21 cellular contexts compared by ENCODE assay signal in the genomic region with DNA sequence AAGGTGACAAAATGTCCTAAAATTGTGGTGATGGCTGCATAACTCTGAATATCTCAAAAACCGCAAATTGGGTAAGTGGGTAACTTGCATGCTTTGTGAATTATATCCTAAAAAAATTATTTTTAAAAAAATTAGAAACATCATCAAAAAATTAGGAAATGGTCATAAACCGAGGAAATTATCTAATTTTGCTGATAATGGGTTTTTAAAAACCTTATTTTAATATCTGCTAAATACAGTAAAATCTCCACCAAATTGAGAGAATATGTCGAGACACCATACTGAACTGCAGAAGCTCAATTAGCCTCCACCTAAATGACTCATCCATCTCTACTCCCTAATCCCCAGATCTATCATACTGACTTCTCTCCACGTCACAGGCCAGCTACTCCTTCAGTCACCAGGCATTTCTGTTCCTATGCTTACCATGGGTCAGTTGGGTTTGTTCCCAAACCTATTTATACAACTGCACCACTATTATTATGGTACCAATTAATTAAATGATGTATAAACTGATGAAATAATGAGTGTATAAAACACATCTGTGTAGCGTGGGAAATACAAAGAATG. TPM values are rescaled to one million over a fixed set of nuclear protein-coding genes. Genes with fewer than 3 reads are reported as not detected.
DNase-seq lines count a peak whose midpoint lies in the region; ATAC-seq, FAIRE-seq and TF ChIP-seq lines count a peak whose summit lies in the region.
"Had no signal": no experiment of that assay in that cellular context is flagged by ENCODE, and none has a peak within 500 bp of the region (broad histone marks: within the 10 kb centered on the region; RNA-seq: fewer than 3 reads in every experiment).

No MANE protein-coding gene starts in this region.

- no peak for TF ChIP-seq POLR2A in HCT116 (IDR thresholded peaks at IDR 0.05; ENCODE audit: borderline replicate concordance, extremely low read depth, insufficient read depth, insufficient read length)

- H3K79me2 ChIP-seq in HCT116 (ENCODE audit: insufficient read depth, low read length): no peaks in the 10 kb centered on the region

- peaks cover 0 to 2% (median 0%) of the 10 kb centered on the region in 7 donors for H3K9me3 Mint-ChIP-seq in CD14-positive monocyte
- H3K9me3 Mint-ChIP-seq: activated CD4-positive, alpha-beta T cell treated with anti-CD3 and anti-CD28 coated beads, Interleukin-2, amount 10 ng/mL, durations not matched to agents 7 days and 5 days; activated T-cell treated with anti-CD3 and anti-CD28 coated beads, Interleukin-2, amount 50 U/mL, for 4 hours had no signal

- no peak overlapping the region for H3K4me2 ChIP-seq in HCT116 (ENCODE audit: low read length)
- H3K4me2 ChIP-seq: KMS-11 had no signal

- ATAC-seq in HCT116 (no peak), GM21360 (IDR thresholded peaks at IDR 0.05; ENCODE audit: unreplicated experiment) (no peak), HG03442 (IDR thresholded peaks at IDR 0.05; ENCODE audit: unreplicated experiment) (no peak)
- ATAC-seq: activated T-cell treated with anti-CD3 and anti-CD28 coated beads, Interleukin-2, amount 50 U/mL, for 4 hours had no signal

- FAIRE-seq in RCC 7860 (lab: Jason Lieb, UNC): peak; percentile 25
- FAIRE-seq: frontal cortex, GM18507 had no signal

- TF ChIP-seq RAD21 in HCT116 (IDR thresholded peaks at IDR 0.05; ENCODE audit: low read depth): no peak

- RAD21 ChIA-PET in HCT116 (lab: Charles Lee; ENCODE audit: low non-redundant PET in 1 of 2, low total read pairs in 2 of 2, uncharacterized antibody in 2 of 2, unreplicated experiment in 2 of 2): no interaction called here

- H3K27me3 Mint-ChIP-seq in CD14-positive monocyte (ENCODE audit: low read depth in 3 of 3): peaks cover 0 to 4% (median 0%) of the 10 kb centered on the region in 3 donors

- DNase-seq in HCT116 (ENCODE audit: low read depth, low spot score): no peak
- DNase-seq in RCC 7860 (ENCODE audit: low spot score): peak; percentile 34
- DNase-seq in epithelial cell of esophagus (ENCODE audit: low read depth): peak; percentile 83
- DNase-seq in skeletal muscle cell (ENCODE audit: low read depth): peak; percentile 69
- no peak for DNase-seq in CD14-positive monocyte (ENCODE audit: low spot score)
- no peak for DNase-seq in DMS153 treated with DMSO at 0.1 percent for 48 hours (lab: John Stamatoyannopoulos, UW; ENCODE audit: unreplicated experiment)
- DNase-seq: activated CD4-positive, alpha-beta T cell treated with anti-CD3 and anti-CD28 coated beads, Interleukin-2, amount 10 ng/mL, durations not matched to agents 7 days and 5 days; activated T-cell treated with anti-CD3 and anti-CD28 coated beads, Interleukin-2, amount 50 U/mL, for 4 hours; cortex of kidney; NCI-H146; NCI-H526; retina; Right ventricle myocardium superior; stimulated activated CD4-positive, alpha-beta T cell treated with anti-CD3 and anti-CD28 coated beads, Interleukin-2, amount 100 ng/mL, for 48 hours; T1000 had no signal

- intact Hi-C loops in HCT116 (cut with micrococcal nuclease): no loop called here
- intact Hi-C loops in CD14-positive monocyte (cut with micrococcal nuclease): no loop called here

- no peaks in the 10 kb centered on the region for H3K4me1 ChIP-seq in HCT116 (ENCODE audit: control insufficient read depth in 1 of 2, insufficient read depth in 2 of 2, low read length in 2 of 2)

- TF ChIP-seq CTCF in HCT116 (IDR thresholded peaks at IDR 0.05 in 2 of 3, conservative IDR thresholded peaks at IDR 0.05 in 1 of 3; ENCODE audit: borderline replicate concordance in 1 of 3, insufficient read depth in 1 of 3, low read depth in 2 of 3, low read length in 2 of 3): no peak
- no peak for TF ChIP-seq CTCF in epithelial cell of esophagus (IDR thresholded peaks at IDR 0.05; ENCODE audit: insufficient read depth, low read depth, low read length, missing control alignments)
- TF ChIP-seq CTCF in CD14-positive monocyte (IDR thresholded peaks at IDR 0.05): no peak

- H3K4me1 Mint-ChIP-seq in CD14-positive monocyte: no peaks in the 10 kb centered on the region
- H3K4me1 Mint-ChIP-seq: activated CD4-positive, alpha-beta T cell treated with anti-CD3 and anti-CD28 coated beads, Interleukin-2, amount 10 ng/mL, durations not matched to agents 7 days and 5 days; nephron had no signal

- POLR2A ChIA-PET in HCT116 (lab: Charles Lee): interaction anchor here (1.2 kb wide), 1 partner anchor 15 kb away, joined by 3 read pairs; no protein-coding TSS in a partner anchor

- CTCF ChIA-PET in HCT116 (lab: Charles Lee): no interaction called here

- no peak overlapping the region for H3K27ac ChIP-seq in HCT116 (ENCODE audit: low read depth, low read length)
- H3K27ac ChIP-seq: KMS-11 had no signal

- H3K36me3 Mint-ChIP-seq in CD14-positive monocyte: no peaks in the 10 kb centered on the region

- H3K4me3 Mint-ChIP-seq in CD14-positive monocyte: no peak overlapping the region
- H3K4me3 Mint-ChIP-seq: activated CD4-positive, alpha-beta T cell treated with anti-CD3 and anti-CD28 coated beads, Interleukin-2, amount 10 ng/mL, durations not matched to agents 7 days and 5 days; activated T-cell treated with anti-CD3 and anti-CD28 coated beads, Interleukin-2, amount 50 U/mL, for 4 hours; nephron had no signal

- no peaks in the 10 kb centered on the region for H4K20me1 ChIP-seq in HCT116 (ENCODE audit: insufficient read depth)

- no TSS peak for BruUV-seq in HCT116 (replicated peaks; lab: Mats Ljungman, UMichigan)

- H3K4me3 ChIP-seq in HCT116 (replicated peaks in 1 of 2; ENCODE audit: low read depth in 1 of 2, low read length in 2 of 2): no peak overlapping the region
- H3K4me3 ChIP-seq in epithelial cell of esophagus (ENCODE audit: low read length): no peak overlapping the region
- H3K4me3 ChIP-seq in skeletal muscle cell (ENCODE audit: low read depth, low read length): no peak overlapping the region

- no peak overlapping the region for H3K9ac ChIP-seq in HCT116 (ENCODE audit: low read length)
- H3K9ac ChIP-seq: KMS-11 had no signal

- no peak overlapping the region for H2AFZ ChIP-seq in HCT116 (ENCODE audit: low read depth, low read length, poor library complexity, severe bottlenecking)

- H3K27ac Mint-ChIP-seq in CD14-positive monocyte: no peak overlapping the region
- H3K27ac Mint-ChIP-seq: activated CD4-positive, alpha-beta T cell treated with anti-CD3 and anti-CD28 coated beads, Interleukin-2, amount 10 ng/mL, durations not matched to agents 7 days and 5 days; nephron had no signal

- H3K9me3 ChIP-seq in HCT116 (ENCODE audit: control insufficient read depth in 1 of 2, insufficient read depth in 1 of 2, low read depth in 1 of 2, low read length in 2 of 2): no peaks in the 10 kb centered on the region

- H3K27me3 ChIP-seq in HCT116 (ENCODE audit: insufficient read depth, low read length): no peaks in the 10 kb centered on the region

- H3K9me2 ChIP-seq in HCT116 (ENCODE audit: insufficient read depth): no peaks in the 10 kb centered on the region

- H3K36me3 ChIP-seq in HCT116 (ENCODE audit: control insufficient read depth in 1 of 2, insufficient read depth in 2 of 2, low read length in 2 of 2): no peaks in the 10 kb centered on the region

TF ChIP-seq in HCT116, 20 proteins besides CTCF, POLR2A, EP300 and RAD21:
- TF ChIP-seq FOSL1 (IDR thresholded peaks at IDR 0.05; ENCODE audit: low read depth) (peak; percentile 19; the same call in 1 of the 2 replicates), TCF7L2 (IDR thresholded peaks at IDR 0.05; ENCODE audit: borderline replicate concordance, extremely low read depth, insufficient read depth, insufficient read length) (no peak)

RNA-seq across cellular contexts. Expression of a gene that starts 36.1 kb away (rescaled TPM):
- total RNA-seq in HCT116 (2021; ENCODE audit: unreplicated experiment): 26.6 TPM
- polyA plus RNA-seq in HCT116 (2012): 10.4 and 13.0 TPM in 2 replicates
- 1 to 10 TPM; 1.7 to 1.8 TPM for polyA plus RNA-seq in CD14-positive monocyte

Comparison
In these comparisons a context has a peak if more than half of its experiments do, and no peak if none do; other contexts are left out.
1. DNase-seq: peak in RCC 7860 (single experiment), epithelial cell of esophagus (single experiment) and skeletal muscle cell (single experiment); none in HCT116 (single experiment), CD14-positive monocyte (single experiment) and DMS153 treated with DMSO at 0.1 percent for 48 hours (single experiment).